ENCODE assay signal across 19 cellular contexts in genomic region chr19:21335721-21336120, GRCh38.
"Had no signal": no experiment of that assay in that cellular context is flagged by ENCODE, and none has a peak within 500 bp of the region (broad histone marks: within the 10 kb centered on the region; RNA-seq: fewer than 3 reads in every experiment).

No MANE protein-coding gene starts in this region.

- ATAC-seq: activated naive CD8-positive, alpha-beta T cell treated with anti-CD3 and anti-CD28 coated beads, Interleukin-2, amount 50 U/mL, for 24 hours; effector memory CD8-positive, alpha-beta T cell; gastrocnemius medialis; heart left ventricle had no signal

- H3K27ac ChIP-seq: breast epithelium, gastrocnemius medialis, heart left ventricle, ovary, tibial artery had no signal

- H3K36me3 ChIP-seq: breast epithelium, gastrocnemius medialis, heart left ventricle, ovary, tibial artery had no signal

- DNase-seq: activated CD4-positive, alpha-beta T cell treated with anti-CD3 and anti-CD28 coated beads, Interleukin-2, amount 10 ng/mL, durations not matched to agents 7 days and 5 days; activated CD8-positive, alpha-beta memory T cell treated with anti-CD3 and anti-CD28 coated beads for 24 hours; activated naive CD4-positive, alpha-beta T cell treated with Interleukin-2 at 50 U/mL for 16 hours; activated naive CD8-positive, alpha-beta T cell treated with anti-CD3 and anti-CD28 coated beads, Interleukin-2, amount 50 U/mL, for 24 hours; aorta; dermis blood vessel endothelial cell; effector memory CD8-positive, alpha-beta T cell; gastrocnemius medialis; heart left ventricle; islet precursor cell; midbrain; ovary; stimulated activated CD4-positive, alpha-beta T cell treated with anti-CD3 and anti-CD28 coated beads, Interleukin-12 subunit alpha, Interleukin-12 subunit beta, amount 100 ng/mL, for 4 hours; stimulated activated CD4-positive, alpha-beta T cell treated with anti-CD3 and anti-CD28 coated beads, Interleukin-2, amount 100 ng/mL, for 24 hours; tibial artery had no signal

- H3K27ac Mint-ChIP-seq: activated CD4-positive, alpha-beta T cell treated with anti-CD3 and anti-CD28 coated beads, Interleukin-2, amount 10 ng/mL, durations not matched to agents 7 days and 5 days; activated naive CD8-positive, alpha-beta T cell treated with anti-CD3 and anti-CD28 coated beads, Interleukin-2, amount 50 U/mL, for 24 hours; effector memory CD8-positive, alpha-beta T cell; T-helper 2 cell treated with Interferon-gamma antibody and Interleukin-4, amounts not matched to agents 5 μg/mL and 100 μg/mL, for 36 hours had no signal

- H3K4me3 Mint-ChIP-seq: activated CD4-positive, alpha-beta T cell treated with anti-CD3 and anti-CD28 coated beads, Interleukin-2, amount 10 ng/mL, durations not matched to agents 7 days and 5 days; activated naive CD8-positive, alpha-beta T cell treated with anti-CD3 and anti-CD28 coated beads, Interleukin-2, amount 50 U/mL, for 24 hours; effector memory CD8-positive, alpha-beta T cell; neural crest cell; T-helper 2 cell treated with Interferon-gamma antibody and Interleukin-4, amounts not matched to agents 5 μg/mL and 100 μg/mL, for 36 hours had no signal

- H3K4me3 ChIP-seq: breast epithelium, gastrocnemius medialis, heart left ventricle, lung, ovary, tibial artery had no signal

- H3K27me3 ChIP-seq: breast epithelium, gastrocnemius medialis, heart left ventricle, ovary, tibial artery had no signal

- H3K4me1 Mint-ChIP-seq: activated CD4-positive, alpha-beta T cell treated with anti-CD3 and anti-CD28 coated beads, Interleukin-2, amount 10 ng/mL, durations not matched to agents 7 days and 5 days; activated naive CD8-positive, alpha-beta T cell treated with anti-CD3 and anti-CD28 coated beads, Interleukin-2, amount 50 U/mL, for 24 hours; neural crest cell had no signal

- H3K9me3 ChIP-seq: ovary had no signal

- H3K4me1 ChIP-seq: breast epithelium, gastrocnemius medialis, heart left ventricle, tibial artery had no signal

- H3K27me3 Mint-ChIP-seq: activated CD4-positive, alpha-beta T cell treated with anti-CD3 and anti-CD28 coated beads, Interleukin-2, amount 10 ng/mL, durations not matched to agents 7 days and 5 days; activated naive CD8-positive, alpha-beta T cell treated with anti-CD3 and anti-CD28 coated beads, Interleukin-2, amount 50 U/mL, for 24 hours; effector memory CD8-positive, alpha-beta T cell had no signal
